In the genomic region with DNA sequence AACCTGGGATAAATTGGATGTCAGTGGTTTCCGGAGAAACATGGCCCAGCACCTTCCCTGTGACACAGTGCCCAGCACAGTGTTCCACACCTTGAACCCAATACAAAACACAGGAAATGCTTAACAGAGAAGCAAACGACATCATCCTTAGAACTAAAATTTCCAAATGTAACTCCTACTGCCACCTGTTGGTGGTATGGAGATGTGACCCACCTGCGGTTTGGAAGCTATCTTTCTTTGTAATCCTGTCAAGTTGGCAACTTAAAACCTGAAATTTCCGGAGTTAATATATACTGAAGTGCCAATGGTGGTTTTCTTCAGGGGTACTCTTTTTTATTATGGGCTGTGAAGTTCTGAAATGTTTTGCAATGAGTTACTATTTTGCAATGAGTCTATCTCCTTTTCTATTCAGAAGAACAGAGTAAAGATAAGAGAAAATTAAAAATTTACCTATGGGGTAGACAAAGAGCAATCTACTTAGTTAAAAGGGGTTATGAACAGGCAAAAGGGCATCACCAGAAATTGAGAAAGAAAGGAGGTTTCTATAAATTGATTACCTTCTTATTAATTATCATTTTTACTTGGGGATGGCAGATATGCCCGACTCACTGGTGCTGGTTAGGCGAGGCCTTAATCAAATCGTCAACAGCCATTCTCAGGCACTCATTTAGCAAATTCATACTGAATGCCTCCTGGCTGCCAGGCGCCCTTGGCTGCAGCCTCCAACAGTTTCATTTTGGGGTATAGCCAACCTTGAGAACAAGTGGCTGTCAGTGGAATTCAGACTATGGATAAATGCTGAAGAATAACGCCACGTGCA, we compare ENCODE assay signal across 8 cellular contexts.
A peak's percentile ranks its signal among the peaks of the same experiment; 100 is the strongest.
DNase-seq lines count a peak whose midpoint lies in the region; ATAC-seq, FAIRE-seq and TF ChIP-seq lines count a peak whose summit lies in the region.

No MANE protein-coding gene starts in this region.

- no peak for TF ChIP-seq EP300 in esophagus muscularis mucosa (IDR thresholded peaks at IDR 0.05)

- in situ Hi-C loops in GM13976 (cut with MboI; ENCODE audit: low sequenced_read_pairs, unreplicated experiment) = no loop called here
- in situ Hi-C loops in gastrocnemius medialis (cut with MboI; ENCODE audit: low sequenced_read_pairs in 4 of 4) = no loop called here

- no peak for TF ChIP-seq POLR2A in esophagus muscularis mucosa (IDR thresholded peaks at IDR 0.05; ENCODE audit: low read depth)
- TF ChIP-seq POLR2A in gastrocnemius medialis (IDR thresholded peaks at IDR 0.05) = no peak
- no peak for TF ChIP-seq POLR2A in GM12891 (IDR thresholded peaks at IDR 0.05; ENCODE audit: low read depth, low read length)

- 38% methylated on average over 10 of the region's 10 CpGs for WGBS in esophagus muscularis mucosa

- intact Hi-C loops in esophagus muscularis mucosa (cut with DNase I) = no loop called here
- intact Hi-C loops in gastrocnemius medialis (cut with DNase I; ENCODE audit: low total_unique reads) = no loop called here

- H3K9me3 ChIP-seq in esophagus muscularis mucosa = no peaks in the 10 kb centered on the region
- no peaks in the 10 kb centered on the region for H3K9me3 ChIP-seq in gastrocnemius medialis

- H3K36me3 ChIP-seq in esophagus muscularis mucosa (no peaks in the 10 kb centered on the region), gastrocnemius medialis (no peaks in the 10 kb centered on the region)

- peak; percentile 20 for DNase-seq in AG20443 (ENCODE audit: low spot score)
- peak; percentile 38 for DNase-seq in GM13976 (ENCODE audit: low spot score)
- DNase-seq in NCI-H748 treated with DMSO at 0.1 percent for 48 hours (lab: John Stamatoyannopoulos, UW) = peak; percentile 63
- no peak for DNase-seq in esophagus muscularis mucosa (ENCODE audit: extremely low spot score)
- no peak for DNase-seq in gastrocnemius medialis
- no peak for DNase-seq in GM12891 (ENCODE audit: insufficient read length, low spot score)

- H3K4me1 ChIP-seq in esophagus muscularis mucosa (no peaks in the 10 kb centered on the region), gastrocnemius medialis (no peaks in the 10 kb centered on the region)

- H3K27ac ChIP-seq in esophagus muscularis mucosa (replicated peaks in 1 of 4) = no peak overlapping the region
- H3K27ac ChIP-seq in gastrocnemius medialis = no peak overlapping the region

- H3K4me3 ChIP-seq in esophagus muscularis mucosa (no peak overlapping the region), gastrocnemius medialis (no peak overlapping the region)

- peaks cover 0 to 13% (median 0%) of the 10 kb centered on the region in 4 donors for H3K27me3 ChIP-seq in esophagus muscularis mucosa
- H3K27me3 ChIP-seq in gastrocnemius medialis = no peaks in the 10 kb centered on the region

- ATAC-seq in gastrocnemius medialis (no peak), HG03097 (IDR thresholded peaks at IDR 0.05; ENCODE audit: low FRiP score, unreplicated experiment) (no peak), GM18520 (IDR thresholded peaks at IDR 0.05; ENCODE audit: unreplicated experiment) (no peak)

- no peak for FAIRE-seq in GM12891 (lab: Jason Lieb, UNC)

- TF ChIP-seq CTCF in GM13976 (IDR thresholded peaks at IDR 0.05; ENCODE audit: borderline replicate concordance, control extremely low read depth, extremely low read depth, insufficient read depth, missing control alignments) = no peak
- peak; percentile 41 to 58 (median 53) for TF ChIP-seq CTCF in esophagus muscularis mucosa (IDR thresholded peaks at IDR 0.05)
- peak in 4 of 5 experiments; percentile 17 to 53 (median 47) for TF ChIP-seq CTCF in gastrocnemius medialis (IDR thresholded peaks at IDR 0.05 in 4 of 5, conservative IDR thresholded peaks at IDR 0.05 in 1 of 5)

TF ChIP-seq in GM12891, 5 proteins besides CTCF, POLR2A, EP300 and RAD21:
- TF ChIP-seq POU2F2 (IDR thresholded peaks at IDR 0.05; ENCODE audit: low read depth, low read length) (no peak), SPI1 (IDR thresholded peaks at IDR 0.05; ENCODE audit: low read depth, low read length) (no peak), TAF1 (IDR thresholded peaks at IDR 0.05; ENCODE audit: low read depth, low read length) (no peak), PAX5 (IDR thresholded peaks at IDR 0.05; ENCODE audit: insufficient read depth, low read length, severe bottlenecking) (no peak), POLR2AphosphoS5 (IDR thresholded peaks at IDR 0.05; ENCODE audit: low read depth, low read length) (no peak)

Comparison
In these comparisons a context has a peak if more than half of its experiments do, and no peak if none do; other contexts are left out.
1. DNase-seq: peak in AG20443 (single experiment), GM13976 (single experiment) and NCI-H748 treated with DMSO at 0.1 percent for 48 hours (single experiment); none in esophagus muscularis mucosa (single experiment), gastrocnemius medialis (0 of 2) and GM12891 (single experiment).